ENCODE assay signal across 8 cellular contexts in the genomic region with DNA sequence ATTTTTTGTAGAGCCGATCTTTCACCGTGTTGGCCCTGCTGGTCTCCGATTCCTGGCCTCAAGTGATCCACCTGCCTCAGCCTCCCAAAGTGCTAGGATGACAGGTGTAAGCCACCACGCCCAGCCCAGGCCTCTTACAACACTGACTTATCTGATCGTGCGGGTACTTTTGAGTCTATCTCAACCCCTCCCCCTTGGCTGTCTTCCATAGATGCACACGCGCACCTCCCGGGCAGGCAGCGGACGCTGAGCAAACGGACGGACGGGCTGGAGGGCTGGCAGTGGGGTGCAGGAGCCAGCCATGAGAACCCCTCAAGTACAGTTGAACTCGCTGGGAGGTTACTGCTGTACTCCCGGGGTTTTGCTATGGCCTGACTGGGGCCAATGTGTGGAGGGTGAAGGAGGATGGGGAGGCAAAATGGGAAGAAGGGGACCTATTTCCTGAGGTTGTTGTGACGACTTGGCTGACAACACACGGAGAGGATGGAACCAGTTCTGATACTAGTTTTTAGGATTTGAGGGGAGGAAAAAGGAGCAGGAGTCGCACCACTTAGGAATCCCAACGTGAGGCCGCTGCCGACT. TPM values are rescaled to one million over a fixed set of nuclear protein-coding genes. Genes with fewer than 3 reads are reported as not detected.
DNase-seq lines count a peak whose midpoint lies in the region; ATAC-seq and TF ChIP-seq lines count a peak whose summit lies in the region.

No MANE protein-coding gene starts in this region.

- intact Hi-C loops in activated CD4-positive, alpha-beta T cell treated with anti-CD3 and anti-CD28 coated beads for 36 hours (cut with DNase I, micrococcal nuclease): loop anchor here (1.0 to 10.0 kb wide), 13 partner anchors 12 to 797 kb away; partner anchors contain the start of genes TTF2 (in 2 of the 2) and MAN1A2 (in 1 of the 2)

- H3K4me1 ChIP-seq in Peyer's patch (peaks cover 0 to 21% (median 4%) of the 10 kb centered on the region in 4 donors), iPS-18a (ENCODE audit: control insufficient read depth, low read depth, low read length) (peaks cover 7% of the 10 kb centered on the region)

- H3K4me3 ChIP-seq in Peyer's patch (peak overlapping the region; percentile 82 to 88 (median 84)), iPS-18a (ENCODE audit: low read length) (peak overlapping the region; percentile 81)

- TF ChIP-seq POLR2A in Peyer's patch (IDR thresholded peaks at IDR 0.05): peak; percentile 43 to 65

- peaks cover 8% of the 10 kb centered on the region for H3K27me3 Mint-ChIP-seq in activated CD4-positive, alpha-beta T cell treated with anti-CD3 and anti-CD28 coated beads for 36 hours
- H3K27me3 Mint-ChIP-seq in activated naive CD8-positive, alpha-beta T cell treated with anti-CD3 and anti-CD28 coated beads, Interleukin-2, amount 50 U/mL, for 24 hours: peaks cover 9% of the 10 kb centered on the region

- no peaks in the 10 kb centered on the region for H3K9me3 Mint-ChIP-seq in activated CD4-positive, alpha-beta T cell treated with anti-CD3 and anti-CD28 coated beads for 36 hours (ENCODE audit: low read depth)
- H3K9me3 Mint-ChIP-seq in activated naive CD8-positive, alpha-beta T cell treated with anti-CD3 and anti-CD28 coated beads, Interleukin-2, amount 50 U/mL, for 24 hours: no peaks in the 10 kb centered on the region

- peaks cover 10% of the 10 kb centered on the region for H3K36me3 Mint-ChIP-seq in activated CD4-positive, alpha-beta T cell treated with anti-CD3 and anti-CD28 coated beads for 36 hours (ENCODE audit: low read depth)
- peaks cover 34% of the 10 kb centered on the region for H3K36me3 Mint-ChIP-seq in activated naive CD8-positive, alpha-beta T cell treated with anti-CD3 and anti-CD28 coated beads, Interleukin-2, amount 50 U/mL, for 24 hours (ENCODE audit: low read depth)

- POLR2A ChIA-PET in activated CD4-positive, alpha-beta T cell treated with anti-CD3 and anti-CD28 coated beads for 36 hours (lab: Charles Lee): interaction anchor here (0.6 to 2.1 kb wide), 4 partner anchors 14 to 513 kb away, joined by 3 to 14 read pairs (median 4); partner anchors contain the start of gene TTF2

- H3K9me3 ChIP-seq in Peyer's patch (no peaks in the 10 kb centered on the region), iPS-18a (ENCODE audit: control insufficient read depth, low read depth, low read length) (no peaks in the 10 kb centered on the region)

- H3K36me3 ChIP-seq in Peyer's patch (no peaks in the 10 kb centered on the region), iPS-18a (ENCODE audit: control insufficient read depth, low read depth, low read length) (no peaks in the 10 kb centered on the region)

- H3K9ac ChIP-seq in iPS-18a (ENCODE audit: low read length): peak overlapping the region; percentile 77

- H3K27ac ChIP-seq in Peyer's patch (peak overlapping the region; percentile 96 to 98 (median 98)), iPS-18a (ENCODE audit: low read length) (no peak overlapping the region)

- CTCF ChIA-PET in activated CD4-positive, alpha-beta T cell treated with anti-CD3 and anti-CD28 coated beads for 36 hours (lab: Charles Lee): interaction anchor here (1.0 to 2.0 kb wide), 7 partner anchors 12 to 490 kb away, joined by 3 to 11 read pairs (median 4); partner anchors contain the start of gene TTF2

- DNase-seq in activated CD4-positive, alpha-beta T cell treated with anti-CD3 and anti-CD28 coated beads for 36 hours: peak; percentile 68
- no peak for DNase-seq in activated CD4-positive, alpha-beta T cell treated with anti-CD3 and anti-CD28 coated beads for 1 hour
- DNase-seq in Peyer's patch (peak; percentile 55 to 90 (median 85)), EL (no peak), HK-2 (ENCODE audit: unreplicated experiment) (no peak)
- DNase-seq in activated naive CD8-positive, alpha-beta T cell treated with anti-CD3 and anti-CD28 coated beads, Interleukin-2, amount 50 U/mL, for 24 hours: peak; percentile 36
- peak; percentile 21 to 29 for DNase-seq in stimulated activated CD4-positive, alpha-beta T cell treated with anti-CD3 and anti-CD28 coated beads, Interleukin-15, amount 100 ng/mL, for 1 hour (ENCODE audit: low read depth in 1 of 2, low spot score in 1 of 2)

- H3K27ac Mint-ChIP-seq in activated CD4-positive, alpha-beta T cell treated with anti-CD3 and anti-CD28 coated beads for 36 hours: peak overlapping the region; percentile 87
- H3K27ac Mint-ChIP-seq in activated naive CD8-positive, alpha-beta T cell treated with anti-CD3 and anti-CD28 coated beads, Interleukin-2, amount 50 U/mL, for 24 hours: peak overlapping the region; percentile 77

- H3K4me1 Mint-ChIP-seq in activated CD4-positive, alpha-beta T cell treated with anti-CD3 and anti-CD28 coated beads for 36 hours: peaks cover 63% of the 10 kb centered on the region
- H3K4me1 Mint-ChIP-seq in activated naive CD8-positive, alpha-beta T cell treated with anti-CD3 and anti-CD28 coated beads, Interleukin-2, amount 50 U/mL, for 24 hours: peaks cover 70% of the 10 kb centered on the region

- TF ChIP-seq CTCF in Peyer's patch (IDR thresholded peaks at IDR 0.05): no peak

- ATAC-seq in activated CD4-positive, alpha-beta T cell treated with anti-CD3 and anti-CD28 coated beads for 36 hours: peak; percentile 37
- peak; percentile 27 for ATAC-seq in activated naive CD8-positive, alpha-beta T cell treated with anti-CD3 and anti-CD28 coated beads, Interleukin-2, amount 50 U/mL, for 24 hours

- H3K4me3 Mint-ChIP-seq in activated CD4-positive, alpha-beta T cell treated with anti-CD3 and anti-CD28 coated beads for 36 hours: peak overlapping the region; percentile 91
- H3K4me3 Mint-ChIP-seq in activated naive CD8-positive, alpha-beta T cell treated with anti-CD3 and anti-CD28 coated beads, Interleukin-2, amount 50 U/mL, for 24 hours: peak overlapping the region; percentile 89

- H3K27me3 ChIP-seq in Peyer's patch (no peaks in the 10 kb centered on the region), iPS-18a (ENCODE audit: control insufficient read depth, insufficient read depth, low read length) (peaks cover 13% of the 10 kb centered on the region)

RNA-seq across cellular contexts. Expression of gene CD58, which starts 1.0 kb away (rescaled TPM):
- 10 to 100 TPM; 12.4 to 16.0 TPM for total RNA-seq in activated CD4-positive, alpha-beta T cell treated with anti-CD3 and anti-CD28 coated beads for 36 hours
- total RNA-seq in Peyer's patch: 10 to 100 TPM; 23.1 to 63.0 (median 39.0) TPM

Comparison
In these comparisons a context has a peak if more than half of its experiments do, and no peak if none do; other contexts are left out.
1. DNase-seq: peak in activated CD4-positive, alpha-beta T cell treated with anti-CD3 and anti-CD28 coated beads for 36 hours (single experiment), Peyer's patch (3 of 3), activated naive CD8-positive, alpha-beta T cell treated with anti-CD3 and anti-CD28 coated beads, Interleukin-2, amount 50 U/mL, for 24 hours (single experiment) and stimulated activated CD4-positive, alpha-beta T cell treated with anti-CD3 and anti-CD28 coated beads, Interleukin-15, amount 100 ng/mL, for 1 hour (2 of 2); none in activated CD4-positive, alpha-beta T cell treated with anti-CD3 and anti-CD28 coated beads for 1 hour (single experiment), EL (single experiment) and HK-2 (single experiment).